ENCODE assay signal across 8 cellular contexts in the genomic region with DNA sequence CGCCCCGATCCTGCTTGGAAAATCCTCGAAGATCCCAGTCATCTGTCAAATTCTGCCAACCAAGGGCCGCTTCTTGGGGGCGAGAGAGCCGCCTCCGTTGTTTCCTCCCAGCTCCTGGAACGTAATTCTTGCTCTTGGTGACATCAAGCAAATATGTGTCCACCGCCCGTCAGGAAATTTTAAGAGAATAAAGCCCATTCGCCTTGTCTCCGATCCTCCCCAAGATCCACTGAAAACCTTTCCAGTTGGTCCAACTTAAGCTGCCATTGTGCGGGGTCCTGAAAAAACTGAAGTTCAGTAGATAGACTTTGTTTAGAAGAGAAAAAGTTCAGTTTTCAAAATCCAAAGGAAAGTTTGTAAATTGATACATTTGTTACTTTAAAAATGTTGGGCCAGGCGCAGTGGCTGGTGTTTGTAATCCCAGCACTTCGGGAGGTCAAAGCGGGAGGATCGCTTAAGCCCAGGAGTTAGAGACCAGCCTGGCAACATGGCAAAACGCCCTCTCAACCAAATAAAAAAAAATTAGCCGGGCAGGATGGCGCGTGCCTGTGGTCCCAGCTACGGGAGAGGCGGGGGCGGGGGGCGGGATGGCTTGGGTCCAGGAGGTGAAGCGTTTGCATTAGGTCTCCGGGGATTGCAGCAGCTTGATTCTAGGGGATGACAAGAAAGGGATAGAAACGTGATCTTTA. TPM values are rescaled to one million over a fixed set of nuclear protein-coding genes. Genes with fewer than 3 reads are reported as not detected.
DNase-seq lines count a peak whose midpoint lies in the region; ATAC-seq and TF ChIP-seq lines count a peak whose summit lies in the region.

No MANE protein-coding gene starts in this region.

- peak overlapping the region; percentile 90 for H3K4me3 Mint-ChIP-seq in activated naive CD4-positive, alpha-beta T cell treated with anti-CD3 and anti-CD28 coated beads, Interleukin-2, amount 10 ng/mL, durations not matched to agents 7 days and 5 days
- peak overlapping the region; percentile 94 for H3K4me3 Mint-ChIP-seq in neural crest cell

- peaks cover 20% of the 10 kb centered on the region for H3K27me3 Mint-ChIP-seq in activated naive CD4-positive, alpha-beta T cell treated with anti-CD3 and anti-CD28 coated beads, Interleukin-2, amount 10 ng/mL, durations not matched to agents 7 days and 5 days
- peaks cover 46% of the 10 kb centered on the region for H3K27me3 Mint-ChIP-seq in neural crest cell (ENCODE audit: low read depth)

- H3K4me3 ChIP-seq in epithelial cell of proximal tubule (ENCODE audit: low read depth, low read length) = peak overlapping the region; percentile 86

- H3K4me1 Mint-ChIP-seq in activated naive CD4-positive, alpha-beta T cell treated with anti-CD3 and anti-CD28 coated beads, Interleukin-2, amount 10 ng/mL, durations not matched to agents 7 days and 5 days = peaks cover 47% of the 10 kb centered on the region
- peaks cover 28% of the 10 kb centered on the region for H3K4me1 Mint-ChIP-seq in neural crest cell

- H3K9me3 Mint-ChIP-seq in activated naive CD4-positive, alpha-beta T cell treated with anti-CD3 and anti-CD28 coated beads, Interleukin-2, amount 10 ng/mL, durations not matched to agents 7 days and 5 days = no peaks in the 10 kb centered on the region
- no peaks in the 10 kb centered on the region for H3K9me3 Mint-ChIP-seq in neural crest cell

- no peak for DNase-seq in activated naive CD4-positive, alpha-beta T cell treated with anti-CD3 and anti-CD28 coated beads, Interleukin-2, amount 10 ng/mL, durations not matched to agents 7 days and 5 days
- no peak for DNase-seq in activated naive CD4-positive, alpha-beta T cell treated with anti-CD3 and anti-CD28 coated beads, Interleukin-2, amount 50 U/mL, for 16 hours
- peak; percentile 5 for DNase-seq in SHP77 treated with DMSO at 0.1 percent for 48 hours (lab: John Stamatoyannopoulos, UW)
- no peak for DNase-seq in epithelial cell of proximal tubule (ENCODE audit: low read depth)
- no peak for DNase-seq in neural crest cell (ENCODE audit: low read depth, low spot score)
- DNase-seq in NCI-H2196 treated with DMSO at 0.1 percent for 48 hours (lab: John Stamatoyannopoulos, UW; ENCODE audit: unreplicated experiment) = no peak
- no peak for DNase-seq in iPS-NIHi7 (ENCODE audit: extremely low spot score)

- TF ChIP-seq CTCF in epithelial cell of proximal tubule (conservative IDR thresholded peaks at IDR 0.05; ENCODE audit: low read depth, low read length) (no peak), neural crest cell (conservative IDR thresholded peaks at IDR 0.05) (no peak)

- peaks cover 24% of the 10 kb centered on the region for H3K36me3 Mint-ChIP-seq in activated naive CD4-positive, alpha-beta T cell treated with anti-CD3 and anti-CD28 coated beads, Interleukin-2, amount 10 ng/mL, durations not matched to agents 7 days and 5 days
- peaks cover 7% of the 10 kb centered on the region for H3K36me3 Mint-ChIP-seq in neural crest cell (ENCODE audit: low read depth)

- CTCF ChIA-PET in activated naive CD4-positive, alpha-beta T cell treated with anti-CD3 and anti-CD28 coated beads, Interleukin-2, amount 10 ng/mL, durations not matched to agents 7 days and 5 days (lab: Charles Lee) = interaction anchor here (1.3 to 1.8 kb wide), 3 partner anchors 15 to 54 kb away, joined by 3 to 5 read pairs (median 4); no protein-coding TSS in a partner anchor

- ATAC-seq in GM18502 (IDR thresholded peaks at IDR 0.05; ENCODE audit: poor library complexity, unreplicated experiment) = no peak

- H3K27ac Mint-ChIP-seq in activated naive CD4-positive, alpha-beta T cell treated with anti-CD3 and anti-CD28 coated beads, Interleukin-2, amount 10 ng/mL, durations not matched to agents 7 days and 5 days = peak overlapping the region; percentile 99
- H3K27ac Mint-ChIP-seq in neural crest cell (ENCODE audit: unreplicated experiment) = peak overlapping the region; percentile 87

RNA-seq across cellular contexts. Expression of a gene that starts 1.0 kb away (rescaled TPM):
- 11.5 and 14.6 TPM in 2 replicates for total RNA-seq in epithelial cell of proximal tubule
- total RNA-seq in neural crest cell = 29.5 and 29.8 TPM in 2 replicates
